21 cellular contexts compared by ENCODE assay signal in the genomic region with DNA sequence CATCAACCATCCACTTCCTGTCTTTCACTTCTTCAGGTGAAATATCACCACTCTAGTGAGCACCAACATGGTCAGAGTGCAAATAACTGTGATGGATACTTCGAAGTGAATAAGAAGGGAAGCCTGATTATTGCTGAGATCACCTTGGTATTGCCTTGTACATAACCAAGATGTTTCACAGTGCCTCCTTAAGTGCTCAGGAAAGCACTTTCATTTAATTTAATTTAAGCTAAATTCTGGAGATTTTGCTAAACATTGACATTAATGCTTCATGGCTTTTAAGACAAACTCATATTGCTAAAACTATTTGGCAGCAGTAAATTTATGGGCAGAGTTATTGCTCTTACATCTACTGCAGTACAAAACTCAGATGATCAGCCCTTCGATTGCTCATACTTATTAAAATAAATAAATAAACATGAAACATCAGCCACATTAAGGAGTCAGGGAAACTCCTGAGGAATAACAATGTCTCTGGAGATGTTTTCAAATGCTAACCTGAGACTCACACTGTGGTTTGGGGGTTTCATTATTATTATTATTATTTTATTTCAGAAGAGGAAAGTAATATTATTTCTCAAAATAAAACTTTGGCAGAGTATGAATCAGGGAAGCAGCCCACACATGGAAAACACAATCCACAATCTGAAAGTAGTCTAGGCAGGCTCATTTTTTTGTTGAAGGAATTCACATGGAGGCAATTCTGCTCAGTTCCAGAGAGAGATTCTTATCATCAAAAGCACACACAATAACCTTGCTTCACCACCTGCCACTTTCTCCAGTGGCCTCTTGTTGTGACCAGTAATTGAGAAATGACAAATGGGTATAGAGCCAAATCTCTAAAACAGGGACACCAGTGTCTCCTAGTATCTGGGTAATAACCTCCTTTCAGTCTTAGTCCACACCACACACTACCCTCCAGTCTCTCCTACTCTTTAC.
DNase-seq lines count a peak whose midpoint lies in the region; ATAC-seq, FAIRE-seq and TF ChIP-seq lines count a peak whose summit lies in the region.
"Had no signal": no experiment of that assay in that cellular context is flagged by ENCODE, and none has a peak within 500 bp of the region (broad histone marks: within the 10 kb centered on the region; RNA-seq: fewer than 3 reads in every experiment).

No MANE protein-coding gene starts in this region.

- H3K9ac ChIP-seq in HUES6 (ENCODE audit: low read length): peak overlapping the region; percentile 23
- H3K9ac ChIP-seq in GM12878 (ENCODE audit: control insufficient read depth, insufficient read depth, low read length): no peak overlapping the region

- TF ChIP-seq CTCF in GM13976 (IDR thresholded peaks at IDR 0.05; ENCODE audit: borderline replicate concordance, control extremely low read depth, extremely low read depth, insufficient read depth, missing control alignments) (no peak), GM12878 (IDR thresholded peaks at IDR 0.05 in 2 of 3, conservative IDR thresholded peaks at IDR 0.05 in 1 of 3; ENCODE audit: control insufficient read depth in 2 of 3, extremely low read depth in 1 of 3, insufficient read depth in 1 of 3, low read depth in 3 of 3, low read length in 3 of 3) (no peak), nephron progenitor cell (IDR thresholded peaks at IDR 0.05) (no peak)

- H3K27me3 Mint-ChIP-seq in nephron progenitor cell (ENCODE audit: low read depth, poor library complexity): no peaks in the 10 kb centered on the region
- H3K27me3 Mint-ChIP-seq: activated naive CD4-positive, alpha-beta T cell treated with anti-CD3 and anti-CD28 coated beads, Interleukin-2, amount 50 U/mL, for 24 hours; brain had no signal

- no peaks in the 10 kb centered on the region for H3K79me2 ChIP-seq in GM12878 (ENCODE audit: control insufficient read depth, insufficient read depth, low read length)

- 11% methylated on average over 2 of the region's 2 CpGs for WGBS in GM12878 (ENCODE audit: insufficient coverage, insufficient replicate concordance, low lambda C conversion rate, missing lambda C conversion rate)

- H3K4me1 Mint-ChIP-seq in nephron progenitor cell: peaks cover 13% of the 10 kb centered on the region
- H3K4me1 Mint-ChIP-seq: activated naive CD4-positive, alpha-beta T cell treated with anti-CD3 and anti-CD28 coated beads, Interleukin-2, amount 50 U/mL, for 24 hours had no signal

- no peak overlapping the region for H3K4me2 ChIP-seq in GM12878 (ENCODE audit: control insufficient read depth, insufficient read depth)

- H3K4me3 Mint-ChIP-seq in nephron progenitor cell: no peak overlapping the region
- H3K4me3 Mint-ChIP-seq: activated CD8-positive, alpha-beta T cell treated with anti-CD3 and anti-CD28 coated beads, Interleukin-2, amount 10 ng/mL, durations not matched to agents 7 days and 5 days; activated naive CD4-positive, alpha-beta T cell treated with anti-CD3 and anti-CD28 coated beads, Interleukin-2, amount 50 U/mL, for 24 hours; activated T-cell treated with anti-CD3 and anti-CD28 coated beads, Interleukin-2, amount 50 U/mL, for 72 hours; brain had no signal

- RAD21 ChIA-PET in GM12878 (lab: Charles Lee; ENCODE audit: unreplicated experiment): interaction anchor here (1.0 kb wide), 1 partner anchor 48 kb away, joined by 4 read pairs; no protein-coding TSS in a partner anchor

- intact Hi-C loops in GM12878 (cut with micrococcal nuclease; ENCODE audit: unreplicated experiment): no loop called here
- intact Hi-C loops in posterior cingulate gyrus (cut with DNase I): no loop called here

- H3K9me3 ChIP-seq in HUES6 (ENCODE audit: control insufficient read depth, insufficient read depth, low read depth, low read length) (no peaks in the 10 kb centered on the region), GM12878 (replicated peaks; ENCODE audit: control insufficient read depth, insufficient read depth, low read length) (no peaks in the 10 kb centered on the region)
- H3K9me3 ChIP-seq: Caco-2, MG63, pancreas had no signal

- peak overlapping the region; percentile 67 for H3K27ac Mint-ChIP-seq in nephron progenitor cell
- H3K27ac Mint-ChIP-seq: activated CD8-positive, alpha-beta T cell treated with anti-CD3 and anti-CD28 coated beads, Interleukin-2, amount 10 ng/mL, durations not matched to agents 7 days and 5 days; activated naive CD4-positive, alpha-beta T cell treated with anti-CD3 and anti-CD28 coated beads, Interleukin-2, amount 50 U/mL, for 24 hours; activated T-cell treated with anti-CD3 and anti-CD28 coated beads, Interleukin-2, amount 50 U/mL, for 72 hours had no signal

- H3K36me3 ChIP-seq in HUES6 (ENCODE audit: control insufficient read depth, insufficient read depth, low read length) (no peaks in the 10 kb centered on the region), GM12878 (ENCODE audit: control insufficient read depth in 2 of 2, insufficient read depth in 2 of 2, low read length in 1 of 2) (no peaks in the 10 kb centered on the region)
- H3K36me3 ChIP-seq: MG63, pancreas had no signal

- TF ChIP-seq EP300 in GM12878 (IDR thresholded peaks at IDR 0.05; ENCODE audit: borderline replicate concordance in 1 of 2, control insufficient read depth in 1 of 2, low read depth in 2 of 2, low read length in 2 of 2): no peak

- no peaks in the 10 kb centered on the region for H4K20me1 ChIP-seq in GM12878 (ENCODE audit: control insufficient read depth, insufficient read depth)

- DNase-seq in GM13976 (ENCODE audit: low spot score): peak; percentile 12
- DNase-seq in GM12878 (ENCODE audit: low read depth, low spot score): no peak
- DNase-seq in nephron progenitor cell: no peak
- DNase-seq in SHP77 treated with DMSO at 0.1 percent for 48 hours (lab: John Stamatoyannopoulos, UW): no peak
- DNase-seq in SKM-1 treated with dmso at 0.1 percent for 144 hours (lab: John Stamatoyannopoulos, UW; ENCODE audit: unreplicated experiment): no peak
- no peak for DNase-seq in EL
- DNase-seq in posterior cingulate gyrus: no peak
- DNase-seq: activated CD8-positive, alpha-beta T cell treated with anti-CD3 and anti-CD28 coated beads, Interleukin-2, amount 10 ng/mL, durations not matched to agents 7 days and 5 days; activated T-cell treated with anti-CD3 and anti-CD28 coated beads, Interleukin-2, amount 50 U/mL, for 72 hours; Caco-2; MG63; NCI-H1694; NCI-H345; NK-92 treated with Interleukin-12 subunit alpha and Interleukin-12 subunit beta, amount 100 ng/mL, for 24 hours; pancreas; stimulated activated CD4-positive, alpha-beta T cell treated with anti-CD3 and anti-CD28 coated beads, Interleukin-4, amount 100 ng/mL, for 24 hours had no signal

- no peak for TF ChIP-seq POLR2A in GM12878 (IDR thresholded peaks at IDR 0.05; ENCODE audit: low read depth, low read length)

- peaks cover 8% of the 10 kb centered on the region for H3K36me3 Mint-ChIP-seq in nephron progenitor cell (ENCODE audit: low read depth)
- H3K36me3 Mint-ChIP-seq: activated naive CD4-positive, alpha-beta T cell treated with anti-CD3 and anti-CD28 coated beads, Interleukin-2, amount 50 U/mL, for 24 hours had no signal

- H2AFZ ChIP-seq in GM12878 (ENCODE audit: control insufficient read depth, low read depth, low read length): no peak overlapping the region

- CTCF ChIA-PET in GM12878 (lab: Yijun Ruan, JAX): no interaction called here

- H3K4me3 ChIP-seq in HUES6 (ENCODE audit: low read depth, low read length): no peak overlapping the region
- no peak overlapping the region for H3K4me3 ChIP-seq in GM12878
- H3K4me3 ChIP-seq: MG63, pancreas had no signal

- ATAC-seq in GM12878: peak; percentile 62
- ATAC-seq: activated CD8-positive, alpha-beta T cell treated with anti-CD3 and anti-CD28 coated beads, Interleukin-2, amount 10 ng/mL, durations not matched to agents 7 days and 5 days; activated T-cell treated with anti-CD3 and anti-CD28 coated beads, Interleukin-2, amount 50 U/mL, for 72 hours had no signal

- POLR2A ChIA-PET in GM12878 (lab: Charles Lee): no interaction called here

- H3K9me3 Mint-ChIP-seq in nephron progenitor cell: peaks cover under 1% of the 10 kb centered on the region
- H3K9me3 Mint-ChIP-seq: activated naive CD4-positive, alpha-beta T cell treated with anti-CD3 and anti-CD28 coated beads, Interleukin-2, amount 50 U/mL, for 24 hours; activated T-cell treated with anti-CD3 and anti-CD28 coated beads, Interleukin-2, amount 50 U/mL, for 72 hours; brain had no signal

- no peaks in the 10 kb centered on the region for H3K27me3 ChIP-seq in HUES6 (ENCODE audit: control insufficient read depth, insufficient read depth, low read length)
- H3K27me3 ChIP-seq in GM12878 (replicated peaks in 1 of 2; ENCODE audit: control insufficient read depth in 2 of 2, insufficient read depth in 2 of 2, low read length in 1 of 2): no peaks in the 10 kb centered on the region
- H3K27me3 ChIP-seq: MG63, pancreas had no signal

- in situ Hi-C loops in GM13976 (cut with MboI; ENCODE audit: low sequenced_read_pairs, unreplicated experiment) (no loop called here), GM12878 (cut with MboI) (no loop called here)

- H3K4me1 ChIP-seq in HUES6 (ENCODE audit: control insufficient read depth, insufficient read depth, low read length) (peaks cover 16% of the 10 kb centered on the region), GM12878 (ENCODE audit: control insufficient read depth, insufficient read depth, low read length) (peaks cover 2% of the 10 kb centered on the region; the same call in 1 of the 2 replicates)
- H3K4me1 ChIP-seq: Caco-2, pancreas had no signal

- FAIRE-seq in GM12878 (lab: Jason Lieb, UNC): no peak
- FAIRE-seq: pancreas, urothelium cell line had no signal

- H3K27ac ChIP-seq in HUES6 (ENCODE audit: low read depth, low read length): peak overlapping the region; percentile 41; the same call in 1 of the 2 replicates
- H3K27ac ChIP-seq in GM12878 (ENCODE audit: control insufficient read depth, insufficient read depth): no peak overlapping the region
- H3K27ac ChIP-seq: epithelial cell of prostate, pancreas had no signal

- no TSS peak for BruUV-seq in GM12878 (replicated peaks; lab: Mats Ljungman, UMichigan)

- SMC1A ChIA-PET in GM12878 (lab: Charles Lee; ENCODE audit: uncharacterized antibody, unreplicated experiment): interaction anchor here (1.0 kb wide), 1 partner anchor 20 kb away, joined by 3 read pairs; no protein-coding TSS in a partner anchor

- TF ChIP-seq RAD21 in GM12878 (IDR thresholded peaks at IDR 0.05; ENCODE audit: insufficient read depth, low read depth, low read length): no peak

TF ChIP-seq in GM12878, 131 proteins besides CTCF, POLR2A, EP300 and RAD21 (continues in another document):
- TF ChIP-seq SUZ12 (IDR thresholded peaks at IDR 0.05; ENCODE audit: unreplicated experiment) (no peak), ETV6 (conservative IDR thresholded peaks at IDR 0.05 in 1 of 2, IDR thresholded peaks at IDR 0.05 in 1 of 2; ENCODE audit: borderline replicate concordance in 1 of 2, low read depth in 1 of 2) (no peak), STAT1 (conservative IDR thresholded peaks at IDR 0.05) (no peak), IKZF2 (IDR thresholded peaks at IDR 0.05) (no peak), TARDBP (IDR thresholded peaks at IDR 0.05; ENCODE audit: borderline replicate concordance) (no peak)
